In genomic region chr10:95693668-95694534, GRCh38 we compare ENCODE assay signal across 8 cellular contexts. TPM values are rescaled to one million over a fixed set of nuclear protein-coding genes. Genes with fewer than 3 reads are reported as not detected.
DNase-seq lines count a peak whose midpoint lies in the region; FAIRE-seq and TF ChIP-seq lines count a peak whose summit lies in the region.

Gene TCTN3 (minus strand): TSS chr10:95693927. CDS start chr10:95693899, 28 bp downstream.

- no peak within 1 kb of the TSS for H3K23ac ChIP-seq in H9 (ENCODE audit: insufficient read length, low read depth, low read length)

- peak within 1 kb of the TSS; percentile 66 for H2AFZ ChIP-seq in H9 (ENCODE audit: low read length)

- peaks cover 5% of the 10 kb centered on the region for H3K23me2 ChIP-seq in H9 (ENCODE audit: insufficient read length, low read depth, low read length, poor library complexity, severe bottlenecking)

- H3K4me1 ChIP-seq in H9 (ENCODE audit: insufficient read depth, low read length): no peaks in the 10 kb centered on the region

- no peak within 1 kb of the TSS for H2BK15ac ChIP-seq in H9 (ENCODE audit: low read depth, low read length)

- no peak within 1 kb of the TSS for H2BK12ac ChIP-seq in H9 (ENCODE audit: insufficient read length, low read depth, low read length)

- H3K4me2 ChIP-seq in H9 (ENCODE audit: insufficient read depth, insufficient read length, low read length): peak within 1 kb of the TSS; percentile 89

- peaks cover 4% of the 10 kb centered on the region for H3K79me1 ChIP-seq in H9 (ENCODE audit: insufficient read depth, low read depth, low read length, poor library complexity, severe bottlenecking)

- H3K9me3 Mint-ChIP-seq in H9 (peaks cover 15 to 18% of the 10 kb centered on the region in 2 experiments), neural crest cell (peaks cover 6% of the 10 kb centered on the region)

- H2BK120ac ChIP-seq in H9 (ENCODE audit: low read depth, low read length, poor library complexity, severe bottlenecking): no peak within 1 kb of the TSS

- H3K9me3 ChIP-seq in H9 (ENCODE audit: control insufficient read depth, low read depth, low read length) (no peaks in the 10 kb centered on the region), MG63 (no peaks in the 10 kb centered on the region)

- no peak within 1 kb of the TSS for H4K91ac ChIP-seq in H9 (ENCODE audit: insufficient read length, low read depth, low read length)

- no peak within 1 kb of the TSS for H4K5ac ChIP-seq in H9 (ENCODE audit: insufficient read length, low read depth, low read length)

- H3K36me3 Mint-ChIP-seq in H9 (ENCODE audit: insufficient read depth in 1 of 3, low read depth in 3 of 3) (peaks cover 10 to 39% (median 35%) of the 10 kb centered on the region in 3 experiments; a peak in 6 of 7 replicates), neural crest cell (ENCODE audit: low read depth) (peaks cover 6% of the 10 kb centered on the region)

- no CpG with 5 or more reads among the region's 53 CpGs for WGBS in H9 (ENCODE audit: extremely low coverage, insufficient read length, low lambda C conversion rate)

- H4K20me1 ChIP-seq in H9 (ENCODE audit: control insufficient read depth, insufficient read depth, insufficient read length): no peaks in the 10 kb centered on the region

- H3K18ac ChIP-seq in H9 (ENCODE audit: insufficient read length, low read depth, low read length): peak within 1 kb of the TSS; percentile 21

- H3T11ph ChIP-seq in H9 (ENCODE audit: low read length): no peak within 1 kb of the TSS

- H3K27me3 ChIP-seq in H9 (ENCODE audit: insufficient read depth, low read length): no peaks in the 10 kb centered on the region
- H3K27me3 ChIP-seq in MG63: no peaks in the 10 kb centered on the region

- DNase-seq in H9: peak; percentile 99
- DNase-seq in MG63: peak; percentile 97
- peak; percentile 97 for DNase-seq in SIG-M5 (lab: John Stamatoyannopoulos, UW)
- peak; percentile 93 for DNase-seq in activated gamma-delta T cell treated with Interleukin-2 at 50 U/mL for 16 hours
- peak; percentile 100 for DNase-seq in fibroblast of villous mesenchyme (ENCODE audit: low read depth)
- DNase-seq in neural crest cell (ENCODE audit: low read depth, low spot score): peak; percentile 96
- DNase-seq in stromal cell of bone marrow (ENCODE audit: low read depth): peak; percentile 100

- H2BK20ac ChIP-seq in H9 (ENCODE audit: low read depth, low read length, poor library complexity, severe bottlenecking): no peak within 1 kb of the TSS

- peak within 1 kb of the TSS; percentile 96 for H3K4me3 ChIP-seq in MG63
- H3K4me3 ChIP-seq in fibroblast of villous mesenchyme (ENCODE audit: low read depth, low read length): peak within 1 kb of the TSS; percentile 90

- H3K4me3 Mint-ChIP-seq in H9 (peak within 1 kb of the TSS; percentile 97 to 99), neural crest cell (peak within 1 kb of the TSS; percentile 96)

- peak within 1 kb of the TSS; percentile 94 to 100 (median 98) for H3K27ac Mint-ChIP-seq in H9
- peak within 1 kb of the TSS; percentile 98 for H3K27ac Mint-ChIP-seq in neural crest cell (ENCODE audit: unreplicated experiment)

- H3K27ac ChIP-seq in H9 (ENCODE audit: insufficient read length, low read depth, low read length): no peak within 1 kb of the TSS

- no peak within 1 kb of the TSS for H3K4ac ChIP-seq in H9 (ENCODE audit: low read depth, low read length)

- H3K79me2 ChIP-seq in H9 (ENCODE audit: insufficient read depth, low read length): peaks cover 2% of the 10 kb centered on the region; the same call in 1 of the 2 replicates

- FAIRE-seq in G401.6 (lab: Jason Lieb, UNC): peak; percentile 100

- peak within 1 kb of the TSS; percentile 64 for H3K9ac ChIP-seq in H9 (ENCODE audit: extremely low read depth, insufficient read length, low read length)

- no peak within 1 kb of the TSS for H3K56ac ChIP-seq in H9 (ENCODE audit: insufficient read length, low read depth, low read length)

- H3K27me3 Mint-ChIP-seq in H9 (ENCODE audit: low read depth): no peaks in the 10 kb centered on the region; the same call in 1 of the 2 replicates
- H3K27me3 Mint-ChIP-seq in neural crest cell (ENCODE audit: low read depth): no peaks in the 10 kb centered on the region

- no peak within 1 kb of the TSS for H4K8ac ChIP-seq in H9 (replicated peaks; ENCODE audit: insufficient read length, low read depth, low read length)

- H2BK5ac ChIP-seq in H9 (ENCODE audit: insufficient read length, low read length): no peak within 1 kb of the TSS

- H3K14ac ChIP-seq in H9 (ENCODE audit: insufficient read depth, low read length): peak within 1 kb of the TSS; percentile 61; the same call in 1 of the 2 replicates

- peaks cover 13 to 15% of the 10 kb centered on the region in 2 experiments for H3K4me1 Mint-ChIP-seq in H9
- peaks cover 28% of the 10 kb centered on the region for H3K4me1 Mint-ChIP-seq in neural crest cell

- TF ChIP-seq CTCF in H9 (conservative IDR thresholded peaks at IDR 0.05): peak; percentile 100
- peak; percentile 99 for TF ChIP-seq CTCF in fibroblast of villous mesenchyme (IDR thresholded peaks at IDR 0.05; ENCODE audit: insufficient read depth, low read depth, low read length)
- peak; percentile 100 for TF ChIP-seq CTCF in neural crest cell (conservative IDR thresholded peaks at IDR 0.05)

- no peak within 1 kb of the TSS for H2AK5ac ChIP-seq in H9 (ENCODE audit: insufficient read length, low read length)

- peaks cover 26% of the 10 kb centered on the region for H3K36me3 ChIP-seq in MG63

RNA-seq across cellular contexts. Expression of gene TCTN3, which starts in this region (rescaled TPM):
- total RNA-seq in H9 (2021) (37.0 and 37.3 TPM in 2 replicates), fibroblast of villous mesenchyme (27.4 and 39.7 TPM in 2 replicates), neural crest cell (45.5 and 46.6 TPM in 2 replicates)
- total RNA-seq in MG63 (2014; rRNA removed; shearing (Covaris generic); ENCODE audit: low replicate concordance): 25.4 and 37.7 TPM in 2 replicates
